ENCODE assay signal across 1 cellular context in genomic region chr15:75625542-75626347, GRCh38.
TF ChIP-seq lines count a peak whose summit lies in the region.

SNUPN (minus strand) TSS chr15:75625725; CDS start chr15:75621051, 4,674 bp downstream.

TF ChIP-seq in HepG2, 621 proteins besides CTCF, POLR2A, EP300 and RAD21 (continued from another document):
- TF ChIP-seq ZNF513 (CRISPR knock-in tag; conservative IDR thresholded peaks at IDR 0.05) (no peak), ZNF740 (CRISPR knock-in tag; IDR thresholded peaks at IDR 0.05) (no peak), ZNF512 (CRISPR knock-in tag; IDR thresholded peaks at IDR 0.05) (no peak), ISL2 (CRISPR knock-in tag; IDR thresholded peaks at IDR 0.05) (peak; percentile 66), SOX6 (IDR thresholded peaks at IDR 0.05) (no peak), SOX6 (CRISPR knock-in tag; IDR thresholded peaks at IDR 0.05) (peak; percentile 65; the same call in 1 of the 2 replicates), ZNF567 (CRISPR knock-in tag; IDR thresholded peaks at IDR 0.05; ENCODE audit: borderline replicate concordance) (no peak), HMG20B (CRISPR knock-in tag; conservative IDR thresholded peaks at IDR 0.05) (no peak), DDIT3 (CRISPR knock-in tag; IDR thresholded peaks at IDR 0.05) (no peak), ATF5 (CRISPR knock-in tag; IDR thresholded peaks at IDR 0.05; ENCODE audit: low read depth) (no peak), BRCA1 (CRISPR knock-in tag; IDR thresholded peaks at IDR 0.05) (0 out of 2 replicates have a peak, but pooled peaks have one; percentile 69), ZNF232 (CRISPR knock-in tag; IDR thresholded peaks at IDR 0.05; ENCODE audit: borderline replicate concordance) (no peak; the same call in 1 of the 2 replicates), ZSCAN5A (CRISPR knock-in tag; IDR thresholded peaks at IDR 0.05; ENCODE audit: borderline replicate concordance) (no peak), ZC3H13 (CRISPR knock-in tag; IDR thresholded peaks at IDR 0.05) (peak; percentile 20), ZNF646 (CRISPR knock-in tag; IDR thresholded peaks at IDR 0.05) (no peak), MAFK (conservative IDR thresholded peaks at IDR 0.05 in 1 of 2, IDR thresholded peaks at IDR 0.05 in 1 of 2; ENCODE audit: low read length in 2 of 2) (no peak), MAX (IDR thresholded peaks at IDR 0.05) (0 out of 2 replicates have a peak, but pooled peaks have one; percentile 43), CEBPB (IDR thresholded peaks at IDR 0.05; ENCODE audit: borderline replicate concordance, low read depth, low read length) (no peak), ZNF674 (CRISPR knock-in tag; IDR thresholded peaks at IDR 0.05; ENCODE audit: low read depth) (no peak), ARHGAP35 (CRISPR knock-in tag; IDR thresholded peaks at IDR 0.05; ENCODE audit: borderline replicate concordance) (peak; percentile 24; the same call in 1 of the 2 replicates), ZNF503 (CRISPR knock-in tag; IDR thresholded peaks at IDR 0.05) (0 out of 2 replicates have a peak, but pooled peaks have one; percentile 44), ZNF639 (CRISPR knock-in tag; conservative IDR thresholded peaks at IDR 0.05) (peak; percentile 93), SRSF4 (IDR thresholded peaks at IDR 0.05; ENCODE audit: low read depth, low read length, poor library complexity, severe bottlenecking) (no peak), ZNF30 (CRISPR knock-in tag; IDR thresholded peaks at IDR 0.05) (no peak), ZNF737 (CRISPR knock-in tag; IDR thresholded peaks at IDR 0.05; ENCODE audit: borderline replicate concordance) (no peak), DNMT3B (CRISPR knock-in tag; conservative IDR thresholded peaks at IDR 0.05) (no peak)
